In the genomic region with DNA sequence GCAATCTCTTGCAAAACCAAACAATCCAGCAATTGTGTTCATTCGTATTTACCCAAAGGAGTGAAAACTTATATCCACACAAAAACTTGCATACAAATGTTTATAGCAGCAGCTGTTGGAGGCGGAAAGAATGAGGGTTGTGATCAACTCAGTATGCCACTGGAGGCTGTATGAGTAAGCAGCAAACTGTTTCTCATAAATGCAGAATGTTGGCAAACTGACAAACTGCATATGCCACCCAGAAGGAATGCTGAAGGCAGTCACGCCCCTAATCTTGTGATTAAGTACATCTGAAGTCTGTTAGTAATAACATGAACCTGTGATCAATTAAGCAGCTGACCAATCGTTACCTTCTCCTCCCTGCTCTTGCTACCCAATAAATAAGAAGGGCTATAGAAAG, we compare ENCODE assay signal across 12 cellular contexts.
DNase-seq lines count a peak whose midpoint lies in the region; FAIRE-seq and TF ChIP-seq lines count a peak whose summit lies in the region.
"Had no signal": no experiment of that assay in that cellular context is flagged by ENCODE, and none has a peak within 500 bp of the region (broad histone marks: within the 10 kb centered on the region; RNA-seq: fewer than 3 reads in every experiment).

No MANE protein-coding gene starts in this region.

- H3K27me3 ChIP-seq in SJCRH30 (no peaks in the 10 kb centered on the region), fibroblast of lung (ENCODE audit: control insufficient read depth, insufficient read depth, low read length) (no peaks in the 10 kb centered on the region), esophagus muscularis mucosa (no peaks in the 10 kb centered on the region)
- H3K27me3 ChIP-seq: ovary had no signal

- H2AFZ ChIP-seq in fibroblast of lung (ENCODE audit: low read length) = no peak overlapping the region

- peaks cover 29% of the 10 kb centered on the region for H3K4me1 ChIP-seq in SJCRH30
- peaks cover 3% of the 10 kb centered on the region for H3K4me1 ChIP-seq in fibroblast of lung (ENCODE audit: control insufficient read depth, extremely low read depth, insufficient read depth, low read length)
- no peaks in the 10 kb centered on the region for H3K4me1 ChIP-seq in esophagus muscularis mucosa

- H3K4me2 ChIP-seq in fibroblast of lung (ENCODE audit: extremely low read depth, insufficient read depth, low read length) = no peak overlapping the region

- TF ChIP-seq EP300 in esophagus muscularis mucosa (IDR thresholded peaks at IDR 0.05) = no peak

- no peaks in the 10 kb centered on the region for H3K79me2 ChIP-seq in fibroblast of lung (ENCODE audit: control insufficient read depth, insufficient read depth, low read length)

- TF ChIP-seq POLR2A in H54 (IDR thresholded peaks at IDR 0.05; ENCODE audit: low read depth, low read length) (no peak), esophagus muscularis mucosa (IDR thresholded peaks at IDR 0.05; ENCODE audit: low read depth) (no peak)

- no peaks in the 10 kb centered on the region for H4K20me1 ChIP-seq in fibroblast of lung (ENCODE audit: control insufficient read depth, extremely low read depth, insufficient read depth, low read length)

- TF ChIP-seq CTCF in fibroblast of lung (conservative IDR thresholded peaks at IDR 0.05 in 1 of 2, IDR thresholded peaks at IDR 0.05 in 1 of 2; ENCODE audit: low read depth in 1 of 2, low read length in 2 of 2) (no peak), esophagus muscularis mucosa (IDR thresholded peaks at IDR 0.05) (no peak)

- H3K27ac ChIP-seq in SJCRH30 (peak overlapping the region; percentile 82), fibroblast of lung (ENCODE audit: insufficient read depth, low read length) (peak overlapping the region; percentile 13), esophagus muscularis mucosa (replicated peaks in 1 of 4) (no peak overlapping the region)
- H3K27ac ChIP-seq: ovary had no signal

- H3K9ac ChIP-seq in fibroblast of lung (ENCODE audit: insufficient read depth, low read length) = no peak overlapping the region

- H3K4me3 ChIP-seq in SJCRH30 = peak overlapping the region; percentile 44
- H3K4me3 ChIP-seq in fibroblast of lung (replicated peaks in 1 of 4; ENCODE audit: control extremely low read depth in 1 of 4, insufficient read depth in 1 of 4, low read depth in 3 of 4, low read length in 4 of 4) = no peak overlapping the region
- H3K4me3 ChIP-seq in esophagus muscularis mucosa = no peak overlapping the region
- H3K4me3 ChIP-seq: ovary had no signal

- WGBS in esophagus muscularis mucosa = 69% methylated on average over 4 of the region's 4 CpGs

- intact Hi-C loops in esophagus muscularis mucosa (cut with DNase I) = no loop called here

- H3K9me3 ChIP-seq in SJCRH30 (replicated peaks) = peaks cover 3% of the 10 kb centered on the region; the same call in 1 of the 2 replicates
- no peaks in the 10 kb centered on the region for H3K9me3 ChIP-seq in fibroblast of lung (ENCODE audit: control insufficient read depth, insufficient read depth, low read depth, low read length)
- no peaks in the 10 kb centered on the region for H3K9me3 ChIP-seq in esophagus muscularis mucosa
- H3K9me3 ChIP-seq: ovary had no signal

- FAIRE-seq in H54 (lab: Jason Lieb, UNC) = peak; percentile 98
- FAIRE-seq: TTC549 had no signal

- H3K36me3 ChIP-seq in SJCRH30 (0 out of 2 replicates have a peak, but pooled peaks cover 2% of the 10 kb centered on the region), fibroblast of lung (ENCODE audit: control insufficient read depth, insufficient read depth, low read length) (no peaks in the 10 kb centered on the region), esophagus muscularis mucosa (no peaks in the 10 kb centered on the region)
- H3K36me3 ChIP-seq: ovary had no signal

- DNase-seq in H54 (ENCODE audit: insufficient read length, low spot score) (no peak), SJCRH30 (peak; percentile 90), fibroblast of lung (ENCODE audit: low read depth in 2 of 2) (peak; percentile 85 to 92), smooth muscle cell of the brain vasculature (ENCODE audit: low read depth, low spot score) (peak; percentile 33), esophagus muscularis mucosa (ENCODE audit: extremely low spot score) (no peak), iPS-NIHi7 (ENCODE audit: extremely low spot score) (no peak)
- DNase-seq in activated naive CD4-positive, alpha-beta T cell treated with anti-CD3 and anti-CD28 coated beads, Interleukin-2, amount 50 U/mL, for 16 hours = no peak
- DNase-seq: effector CD8-positive, alpha-beta T cell; KG1; NCI-H526 treated with DMSO at 0.1 percent for 48 hours; ovary had no signal

Comparison
In these comparisons a context has a peak if more than half of its experiments do, and no peak if none do; other contexts are left out.
1. DNase-seq: peak in SJCRH30 (2 of 2), fibroblast of lung (2 of 2) and smooth muscle cell of the brain vasculature (single experiment); none in H54 (single experiment), esophagus muscularis mucosa (single experiment), activated naive CD4-positive, alpha-beta T cell treated with anti-CD3 and anti-CD28 coated beads, Interleukin-2, amount 50 U/mL, for 16 hours (single experiment) and iPS-NIHi7 (single experiment).
2. H3K27ac ChIP-seq: peak in SJCRH30 (single experiment) and fibroblast of lung (single experiment); none in esophagus muscularis mucosa (0 of 4).